In genomic region chr1:1032428-1032827, GRCh38 we compare ENCODE assay signal across 9 cellular contexts. TPM values are rescaled to one million over a fixed set of nuclear protein-coding genes. Genes with fewer than 3 reads are reported as not detected.
A peak's percentile ranks its signal among the peaks of the same experiment; 100 is the strongest.
DNase-seq lines count a peak whose midpoint lies in the region; ATAC-seq, FAIRE-seq and TF ChIP-seq lines count a peak whose summit lies in the region.
"Had no signal": no experiment of that assay in that cellular context is flagged by ENCODE, and none has a peak within 500 bp of the region (broad histone marks: within the 10 kb centered on the region; RNA-seq: fewer than 3 reads in every experiment).

No MANE protein-coding gene starts in this region.

- H3K4me1 ChIP-seq in right lobe of liver: peaks cover 0 to 7% (median 0%) of the 10 kb centered on the region in 4 donors
- H3K4me1 ChIP-seq in sigmoid colon: peaks cover 0 to 24% (median 21%) of the 10 kb centered on the region in 4 donors
- peaks cover 5% of the 10 kb centered on the region for H3K4me1 ChIP-seq in foreskin keratinocyte

- FAIRE-seq in GM19239 (lab: Jason Lieb, UNC): no peak

- H3K27me3 ChIP-seq in right lobe of liver (no peaks in the 10 kb centered on the region), sigmoid colon (peaks cover 25 to 56% (median 28%) of the 10 kb centered on the region in 3 donors), foreskin keratinocyte (no peaks in the 10 kb centered on the region)

- no peaks in the 10 kb centered on the region for H3K9me3 ChIP-seq in right lobe of liver
- H3K9me3 ChIP-seq in sigmoid colon: no peaks in the 10 kb centered on the region

- intact Hi-C loops in right lobe of liver (cut with DNase I) (no loop called here), sigmoid colon (cut with DNase I) (loop anchor here (2.0 kb wide), 1 partner anchor 26 kb away; no protein-coding TSS in a partner anchor)

- H3K27ac ChIP-seq in right lobe of liver: no peak overlapping the region
- no peak overlapping the region for H3K27ac ChIP-seq in sigmoid colon
- H3K27ac ChIP-seq in foreskin keratinocyte: no peak overlapping the region
- H3K27ac ChIP-seq: cardiac muscle cell had no signal

- H3K9me3 Mint-ChIP-seq in activated T-helper 17 cell treated with anti-CD3 and anti-CD28 coated beads, Interleukin-2, amount 50 U/mL, for 72 hours: no peaks in the 10 kb centered on the region

- TF ChIP-seq POLR2A in right lobe of liver (IDR thresholded peaks at IDR 0.05) (no peak), sigmoid colon (IDR thresholded peaks at IDR 0.05) (no peak)

- TF ChIP-seq CTCF in right lobe of liver (IDR thresholded peaks at IDR 0.05): no peak
- TF ChIP-seq CTCF in sigmoid colon (IDR thresholded peaks at IDR 0.05): no peak
- TF ChIP-seq CTCF in foreskin keratinocyte (conservative IDR thresholded peaks at IDR 0.05): no peak

- no peaks in the 10 kb centered on the region for H3K36me3 Mint-ChIP-seq in activated T-helper 17 cell treated with anti-CD3 and anti-CD28 coated beads, Interleukin-2, amount 50 U/mL, for 72 hours (ENCODE audit: low read depth)

- ATAC-seq in HG03045 (IDR thresholded peaks at IDR 0.05; ENCODE audit: unreplicated experiment): peak; percentile 7
- no peak for ATAC-seq in activated T-helper 17 cell treated with anti-CD3 and anti-CD28 coated beads, Interleukin-2, amount 50 U/mL, for 72 hours (replicated peaks)
- peak; percentile 48 to 59 (median 56) for ATAC-seq in right lobe of liver
- ATAC-seq in foreskin keratinocyte: no peak

- H3K4me3 ChIP-seq in right lobe of liver: no peak overlapping the region
- H3K4me3 ChIP-seq in sigmoid colon: peak overlapping the region in 2 of 4 donors; percentile 54 to 55

- H3K27me3 Mint-ChIP-seq in activated T-helper 17 cell treated with anti-CD3 and anti-CD28 coated beads, Interleukin-2, amount 50 U/mL, for 72 hours: peaks cover 11% of the 10 kb centered on the region

- no peak for TF ChIP-seq EP300 in sigmoid colon (IDR thresholded peaks at IDR 0.05)

- DNase-seq in DMS153 (lab: John Stamatoyannopoulos, UW): peak; percentile 51
- DNase-seq in right lobe of liver: no peak
- no peak for DNase-seq in sigmoid colon
- no peak for DNase-seq in GM19239 (ENCODE audit: insufficient read length, low spot score)
- no peak for DNase-seq in foreskin keratinocyte
- no peak for DNase-seq in DMS114 treated with DMSO at 0.1 percent for 48 hours (lab: John Stamatoyannopoulos, UW; ENCODE audit: unreplicated experiment)

- H3K27ac Mint-ChIP-seq in activated T-helper 17 cell treated with anti-CD3 and anti-CD28 coated beads, Interleukin-2, amount 50 U/mL, for 72 hours: no peak overlapping the region

- 20% methylated on average over 2 of the region's 16 CpGs for WGBS in right lobe of liver (ENCODE audit: insufficient coverage, low coverage, low lambda C conversion rate, missing lambda C conversion rate)
- WGBS in sigmoid colon, 2 donors: 10 to 33% methylated on average over 16 of the region's 16 CpGs

- H3K4me1 Mint-ChIP-seq in activated T-helper 17 cell treated with anti-CD3 and anti-CD28 coated beads, Interleukin-2, amount 50 U/mL, for 72 hours: no peaks in the 10 kb centered on the region

- no peaks in the 10 kb centered on the region for H3K36me3 ChIP-seq in right lobe of liver
- H3K36me3 ChIP-seq in sigmoid colon: no peaks in the 10 kb centered on the region
- H3K36me3 ChIP-seq: cardiac muscle cell had no signal

- H3K4me3 Mint-ChIP-seq in activated T-helper 17 cell treated with anti-CD3 and anti-CD28 coated beads, Interleukin-2, amount 50 U/mL, for 72 hours: peak overlapping the region; percentile 57

RNA-seq across cellular contexts. Expression of gene AGRN, which starts 12.5 kb away (rescaled TPM):
- 10 to 100 TPM; 12.1 to 87.6 TPM for total RNA-seq in activated T-helper 17 cell treated with anti-CD3 and anti-CD28 coated beads, Interleukin-2, amount 50 U/mL, for 72 hours
- total RNA-seq in right lobe of liver (10 to 100 TPM; 14.2 to 44.5 (median 35.2) TPM), sigmoid colon (10 to 100 TPM in 2 of 4 donors, 1 to 10 TPM in 2; 3.9 to 23.3 (median 10.3) TPM), foreskin keratinocyte (224 and 261 TPM in 2 replicates)
- polyA plus RNA-seq in sigmoid colon (10 to 100 TPM in 1 of 3 donors, 1 to 10 TPM in 2; 2.8 to 54.4 (median 3.0) TPM), foreskin keratinocyte (174 and 192 TPM in 2 replicates)

RNA-seq across cellular contexts. Expression of gene ISG15, which starts 19.1 kb away (rescaled TPM):
- 10 to 100 TPM; 13.5 to 36.5 TPM for total RNA-seq in activated T-helper 17 cell treated with anti-CD3 and anti-CD28 coated beads, Interleukin-2, amount 50 U/mL, for 72 hours
- total RNA-seq in right lobe of liver (10 to 100 TPM; 16.3 to 98.7 (median 26.4) TPM), sigmoid colon (10 to 100 TPM; 49.4 to 81.1 (median 68.8) TPM), foreskin keratinocyte (300 and 424 TPM in 2 replicates)
- polyA plus RNA-seq in sigmoid colon (100 to 1,000 TPM in 2 of 3 donors, 10 to 100 TPM in 1; 78.7 to 357 (median 241) TPM), foreskin keratinocyte (448 and 672 TPM in 2 replicates)

RNA-seq across cellular contexts. Expression of gene HES4, which starts 32.5 kb away (rescaled TPM):
- 1 to 10 TPM in 1 of 2 donors, not detected in 1; 2.5 TPM for total RNA-seq in activated T-helper 17 cell treated with anti-CD3 and anti-CD28 coated beads, Interleukin-2, amount 50 U/mL, for 72 hours
- total RNA-seq in right lobe of liver: 10 to 100 TPM in 2 of 6 experiments, 1 to 10 TPM in 4; 1.6 to 21.5 (median 5.2) TPM
- 10 to 100 TPM; 25.0 to 65.1 (median 27.9) TPM for total RNA-seq in sigmoid colon
- 10 to 100 TPM in 1 of 3 donors, 1 to 10 TPM in 2; 1.2 to 15.7 (median 4.6) TPM for polyA plus RNA-seq in sigmoid colon
- 4.3 and 8.6 TPM in 2 replicates for total RNA-seq in foreskin keratinocyte
- 6.4 and 13.9 TPM in 2 replicates for polyA plus RNA-seq in foreskin keratinocyte

RNA-seq across cellular contexts. Expression of gene RNF223, which starts 41.7 kb away (rescaled TPM):
- total RNA-seq in activated T-helper 17 cell treated with anti-CD3 and anti-CD28 coated beads, Interleukin-2, amount 50 U/mL, for 72 hours: not detected
- total RNA-seq in right lobe of liver: not detected
- total RNA-seq in sigmoid colon: not detected
- 1 to 10 TPM in 2 of 3 donors, under 1 TPM in 1; 0.60 to 3.7 (median 1.9) TPM for polyA plus RNA-seq in sigmoid colon
- total RNA-seq in foreskin keratinocyte: 0.07 TPM in 2 replicates
- polyA plus RNA-seq in foreskin keratinocyte: 0.06 and 0.08 TPM in 2 replicates
- polyA plus RNA-seq: cardiac muscle cell had no signal

RNA-seq across cellular contexts. Expression of gene PERM1, which starts 50.5 kb away (rescaled TPM):
- total RNA-seq in activated T-helper 17 cell treated with anti-CD3 and anti-CD28 coated beads, Interleukin-2, amount 50 U/mL, for 72 hours: not detected
- under 1 TPM in 4 of 6 experiments, not detected in 2; 0.18 to 0.46 (median 0.28) TPM for total RNA-seq in right lobe of liver
- under 1 TPM in 1 of 4 donors, not detected in 3; under 0.01 TPM for total RNA-seq in sigmoid colon
- under 1 TPM in 2 of 3 donors, not detected in 1; 0.16 to 0.69 TPM for polyA plus RNA-seq in sigmoid colon
- not detected in 2 replicates for total RNA-seq in foreskin keratinocyte
- polyA plus RNA-seq in foreskin keratinocyte: not detected in 2 replicates

Comparison
In these comparisons a context has a peak if more than half of its experiments do, and no peak if none do; other contexts are left out.
1. ATAC-seq: peak in HG03045 (single experiment) and right lobe of liver (4 of 4); none in activated T-helper 17 cell treated with anti-CD3 and anti-CD28 coated beads, Interleukin-2, amount 50 U/mL, for 72 hours (single experiment) and foreskin keratinocyte (single experiment).